In the genomic region with DNA sequence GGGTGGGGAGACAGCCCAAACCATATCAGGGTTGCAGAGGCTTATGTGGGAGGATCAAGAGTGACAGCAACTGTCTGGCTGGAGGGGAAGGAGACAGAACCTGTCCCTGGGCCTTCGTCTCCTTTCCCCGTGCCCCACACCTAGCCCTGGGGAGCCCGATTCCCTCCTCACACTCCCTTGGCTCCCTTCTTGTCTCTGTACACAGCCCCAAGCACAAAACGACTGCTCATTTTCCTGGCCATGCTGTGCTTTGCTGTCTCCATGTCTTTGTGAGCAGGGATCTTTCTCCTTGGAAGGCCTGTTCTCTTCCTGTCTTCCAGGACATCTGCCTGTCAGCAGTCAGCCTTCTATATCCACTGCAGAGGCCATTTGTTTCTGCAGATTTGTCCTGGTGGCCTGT, we compare ENCODE assay signal across 29 cellular contexts.
"Had no signal": no experiment of that assay in that cellular context is flagged by ENCODE, and none has a peak within 500 bp of the region (broad histone marks: within the 10 kb centered on the region; RNA-seq: fewer than 3 reads in every experiment).

No MANE protein-coding gene starts in this region.

- H3K4me1 ChIP-seq: SJSA1 had no signal

- H3K9ac ChIP-seq: KMS-11, SK-N-SH had no signal

- H3K27ac ChIP-seq: KMS-11, PC-9, RWPE1, SJSA1 had no signal

- H3K27me3 ChIP-seq: SJSA1 had no signal

- H3K4me3 ChIP-seq: PC-9, SJSA1 had no signal

- H3K9me3 ChIP-seq: SJSA1, SK-N-SH had no signal

- ATAC-seq: Panc1, Right ventricle myocardium inferior had no signal

- H3K4me2 ChIP-seq: KMS-11, PC-9, SK-N-SH had no signal

- FAIRE-seq: RCC 7860 had no signal

- DNase-seq: Karpas-422, MM.1S, NCI-H1092, NCI-H1105, NCI-H1417 treated with DMSO at 0.1 percent for 48 hours, NCI-H1436 treated with DMSO at 0.1 percent for 48 hours, NCI-H1694 treated with DMSO at 0.1 percent for 48 hours, NCI-H187 treated with DMSO at 0.1 percent for 48 hours, NCI-H2029, NCI-H2081, NCI-H2171 treated with DMSO at 0.1 percent for 48 hours, NCI-H2227 treated with DMSO at 0.1 percent for 48 hours, NCI-H345, NCI-H446, NCI-H510A treated with DMSO at 0.1 percent for 48 hours, NCI-H524 treated with DMSO at 0.1 percent for 48 hours, NCI-H69, NCI-H748 treated with DMSO at 0.1 percent for 48 hours, NCI-H82, PC-9, SHP77, SK-N-SH, SW 1271 had no signal

- H2AFZ ChIP-seq: PC-9 had no signal
